9 cellular contexts compared by ENCODE assay signal in genomic region chr1:2041305-2041704, GRCh38. TPM values are rescaled to one million over a fixed set of nuclear protein-coding genes. Genes with fewer than 3 reads are reported as not detected.
"Had no signal": no experiment of that assay in that cellular context is flagged by ENCODE, and none has a peak within 500 bp of the region (broad histone marks: within the 10 kb centered on the region; RNA-seq: fewer than 3 reads in every experiment).

No MANE protein-coding gene starts in this region.

- H3K9me3 ChIP-seq: HAP-1 had no signal

- H2AFZ ChIP-seq: GM23248 had no signal

- H3K27ac ChIP-seq: GM23248, HL-60 had no signal

- H3K4me3 ChIP-seq: GM23248, HAP-1 had no signal

- H3K9ac ChIP-seq: GM23248 had no signal

- H3K36me3 ChIP-seq: HAP-1 had no signal

- DNase-seq: GM23248, GOT3, H7, HFFc6, KBM-7 had no signal

RNA-seq across cellular contexts. Expression of gene GABRD, which starts 22.2 kb away (rescaled TPM):
- polyA plus RNA-seq: GM23248, HepG2, IgD-negative memory B cell had no signal

RNA-seq across cellular contexts. Expression of gene CFAP74, which starts 37.7 kb away (rescaled TPM):
- polyA plus RNA-seq: GM23248, IgD-negative memory B cell had no signal
